Comparison of ENCODE assay signal across 8 cellular contexts in genomic region chr15:85667491-85668424, GRCh38.
DNase-seq lines count a peak whose midpoint lies in the region; ATAC-seq and TF ChIP-seq lines count a peak whose summit lies in the region.

No MANE protein-coding gene starts in this region.

- H3K4me3 ChIP-seq in Panc1 (ENCODE audit: low read depth in 2 of 2, low read length in 2 of 2) (no peak overlapping the region), astrocyte of the cerebellum (ENCODE audit: low read depth, low read length) (no peak overlapping the region)

- H3K27ac ChIP-seq in Panc1 (ENCODE audit: low read length), result no peak overlapping the region

- intact Hi-C loops in Right ventricle myocardium inferior (cut with DNase I) (loop anchor here (5.0 kb wide), 1 partner anchor 40 kb away; no protein-coding TSS in a partner anchor), cardiac septum (cut with DNase I) (loop anchor here (2.0 to 5.0 kb wide), 2 partner anchors 19 to 35 kb away; no protein-coding TSS in a partner anchor), Panc1 (cut with micrococcal nuclease; ENCODE audit: unreplicated experiment) (no loop called here)

- peaks cover 16% of the 10 kb centered on the region; the same call in 1 of the 2 replicates for H3K36me3 ChIP-seq in Panc1 (ENCODE audit: control insufficient read depth, insufficient read depth, low read length)

- H3K9me3 ChIP-seq in Panc1 (ENCODE audit: control insufficient read depth, insufficient read depth, low read depth, low read length), result no peaks in the 10 kb centered on the region

- CTCF ChIA-PET in Panc1 (lab: Charles Lee), result interaction anchor here (0.6 kb wide), 1 partner anchor 186 kb away, joined by 6 read pairs; no protein-coding TSS in a partner anchor

- no TSS peak for BruUV-seq in Panc1 (replicated peaks; lab: Mats Ljungman, UMichigan)

- no peak for TF ChIP-seq CTCF in Panc1 (IDR thresholded peaks at IDR 0.05)
- no peak for TF ChIP-seq CTCF in astrocyte of the cerebellum (IDR thresholded peaks at IDR 0.05; ENCODE audit: low read depth, low read length, missing control alignments)

- ATAC-seq in Right ventricle myocardium inferior (peak; percentile 87), HG02943 (IDR thresholded peaks at IDR 0.05; ENCODE audit: low read depth, unreplicated experiment) (peak; percentile 74), Panc1 (peak; percentile 66)

- POLR2A ChIA-PET in Panc1 (lab: Charles Lee), result interaction anchor here (0.7 kb wide), 1 partner anchor 91 kb away, joined by 3 read pairs; no protein-coding TSS in a partner anchor

- in situ Hi-C loops in Panc1 (cut with HindIII; ENCODE audit: low pct_unique_long_range_greater_than_20kb, low sequenced_read_pairs), result no loop called here
- in situ Hi-C loops in astrocyte of the cerebellum (cut with HindIII; ENCODE audit: low sequenced_read_pairs), result no loop called here

- H3K4me1 ChIP-seq in Panc1 (ENCODE audit: control insufficient read depth, insufficient read depth, low read length), result no peaks in the 10 kb centered on the region

- H3K27me3 ChIP-seq in Panc1 (ENCODE audit: control insufficient read depth, insufficient read depth, low read length), result no peaks in the 10 kb centered on the region

- no peak for DNase-seq in Right ventricle myocardium inferior (ENCODE audit: missing footprints)
- DNase-seq in cardiac septum (ENCODE audit: low spot score), result no peak
- DNase-seq in Panc1 (ENCODE audit: low read depth, low spot score), result no peak
- peak; percentile 95 for DNase-seq in astrocyte of the cerebellum (ENCODE audit: low read depth)
- DNase-seq in iris pigment epithelial cell (ENCODE audit: low read depth), result peak; percentile 99
- peak; percentile 20 for DNase-seq in stimulated activated CD8-positive, alpha-beta memory T cell treated with anti-CD3 and anti-CD28 coated beads, Interleukin-12 subunit alpha, Interleukin-12 subunit beta, amount 100 ng/mL, for 4 hours (ENCODE audit: low read depth)
- DNase-seq in anterior cingulate cortex (lab: John Stamatoyannopoulos, UW), result no peak

Comparison
In these comparisons a context has a peak if more than half of its experiments do, and no peak if none do; other contexts are left out.
1. DNase-seq: peak in astrocyte of the cerebellum (single experiment), iris pigment epithelial cell (single experiment) and stimulated activated CD8-positive, alpha-beta memory T cell treated with anti-CD3 and anti-CD28 coated beads, Interleukin-12 subunit alpha, Interleukin-12 subunit beta, amount 100 ng/mL, for 4 hours (single experiment); none in Right ventricle myocardium inferior (single experiment), cardiac septum (single experiment), Panc1 (single experiment) and anterior cingulate cortex (0 of 58).
2. Peak in every context shown above with its lines, with median percentiles within 50 percentile points of each other: ATAC-seq.